In the genomic region with DNA sequence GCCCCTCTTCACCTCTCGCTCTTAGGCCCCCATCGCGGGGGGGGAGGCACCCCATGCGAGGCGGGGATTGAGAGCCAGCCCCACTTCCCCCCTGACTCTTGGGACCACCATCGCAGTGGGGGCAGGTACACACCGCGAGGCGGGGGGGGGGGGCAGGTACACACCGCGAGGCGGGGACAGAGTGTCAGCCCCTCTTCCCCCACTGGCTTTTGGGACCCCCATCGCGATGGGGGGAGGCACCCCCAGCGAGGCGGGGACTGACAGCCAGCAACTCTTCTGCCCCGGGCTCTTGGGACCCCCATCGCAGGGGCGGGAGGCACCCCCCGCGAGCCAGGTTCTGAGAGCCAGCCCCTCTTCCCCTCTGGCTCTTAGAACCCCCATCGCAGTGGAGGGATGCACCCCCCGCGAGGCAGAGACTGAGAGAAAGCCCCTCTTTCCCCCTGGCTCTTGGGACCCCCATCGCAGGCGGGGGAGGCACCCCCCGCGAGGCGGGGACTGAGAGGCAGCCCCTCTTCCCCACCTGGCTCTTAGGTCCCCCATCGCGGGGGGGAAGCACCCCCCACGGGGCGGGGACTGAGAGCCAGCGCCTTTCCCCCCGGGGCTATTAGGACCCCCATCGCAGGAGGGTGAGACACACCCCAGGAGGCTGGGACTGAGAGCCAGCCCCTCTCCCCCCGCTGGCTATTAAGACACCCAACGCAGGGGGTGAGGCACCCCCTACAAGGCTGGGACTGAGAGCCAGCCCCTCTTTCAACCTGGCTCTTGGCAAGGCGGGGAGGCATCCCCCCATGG, we compare ENCODE assay signal across 19 cellular contexts.
DNase-seq lines count a peak whose midpoint lies in the region; ATAC-seq and TF ChIP-seq lines count a peak whose summit lies in the region.
"Had no signal": no experiment of that assay in that cellular context is flagged by ENCODE, and none has a peak within 500 bp of the region (broad histone marks: within the 10 kb centered on the region; RNA-seq: fewer than 3 reads in every experiment).

No MANE protein-coding gene starts in this region.

- H3K9me3 ChIP-seq in lower lobe of right lung, result no peaks in the 10 kb centered on the region
- H3K9me3 ChIP-seq: ascending aorta had no signal

- ATAC-seq in lower lobe of right lung (peak; percentile 40 to 65), HG03469 (IDR thresholded peaks at IDR 0.05; ENCODE audit: unreplicated experiment) (no peak)

- H3K36me3 ChIP-seq in lower lobe of right lung, result no peaks in the 10 kb centered on the region
- H3K36me3 ChIP-seq: ascending aorta had no signal

- TF ChIP-seq CTCF in lower lobe of right lung (IDR thresholded peaks at IDR 0.05), result no peak

- no peaks in the 10 kb centered on the region for H3K27me3 ChIP-seq in lower lobe of right lung (ENCODE audit: low read depth)
- H3K27me3 ChIP-seq: ascending aorta, BLaER1 had no signal

- no peaks in the 10 kb centered on the region for H3K4me1 ChIP-seq in lower lobe of right lung
- H3K4me1 ChIP-seq: ascending aorta, BLaER1 had no signal

- no peak overlapping the region for H3K27ac ChIP-seq in lower lobe of right lung
- H3K27ac ChIP-seq: 22Rv1, ascending aorta, BLaER1, HL-60, skin epidermis had no signal

- DNase-seq in DMS53 (lab: John Stamatoyannopoulos, UW) (peak; percentile 59), DMS53 treated with DMSO at 0.1 percent for 48 hours (lab: John Stamatoyannopoulos, UW; ENCODE audit: unreplicated experiment) (no peak), D341Med (ENCODE audit: low spot score) (peak; percentile 67), T-helper 9 cell (peak; percentile 65), lower lobe of right lung (no peak), HuH-7 (ENCODE audit: low spot score) (no peak), amniotic stem cell (lab: John Stamatoyannopoulos, UW) (no peak)
- DNase-seq: activated CD4-positive, alpha-beta T cell treated with anti-CD3 and anti-CD28 coated beads for 1 hour; KBM-7; NCI-H2029 treated with DMSO at 0.1 percent for 48 hours; nephron progenitor cell; OCI-M1; SIG-M5 had no signal

- no peak overlapping the region for H3K4me3 ChIP-seq in lower lobe of right lung
- H3K4me3 ChIP-seq: ascending aorta, BLaER1, skin epidermis had no signal

- intact Hi-C loops in lower lobe of right lung (cut with DNase I), result no loop called here

Comparison
In these comparisons a context has a peak if more than half of its experiments do, and no peak if none do; other contexts are left out.
1. DNase-seq: peak in DMS53 (single experiment), D341Med (single experiment) and T-helper 9 cell (single experiment); none in DMS53 treated with DMSO at 0.1 percent for 48 hours (single experiment), lower lobe of right lung (single experiment), HuH-7 (single experiment) and amniotic stem cell (single experiment).